Comparison of ENCODE assay signal across 15 cellular contexts in genomic region chr2:203763425-203764272, GRCh38. TPM values are rescaled to one million over a fixed set of nuclear protein-coding genes. Genes with fewer than 3 reads are reported as not detected.
A peak's percentile ranks its signal among the peaks of the same experiment; 100 is the strongest.
DNase-seq lines count a peak whose midpoint lies in the region; ATAC-seq and TF ChIP-seq lines count a peak whose summit lies in the region.
"Had no signal": no experiment of that assay in that cellular context is flagged by ENCODE, and none has a peak within 500 bp of the region (broad histone marks: within the 10 kb centered on the region; RNA-seq: fewer than 3 reads in every experiment).

No MANE protein-coding gene starts in this region.

- no peak overlapping the region for H3K4me3 Mint-ChIP-seq in activated CD8-positive, alpha-beta T cell treated with anti-CD3 and anti-CD28 coated beads, Interleukin-2, amount 10 ng/mL, durations not matched to agents 7 days and 5 days
- peak overlapping the region in 8 of 10 donors; percentile 15 to 72 (median 54) for H3K4me3 Mint-ChIP-seq in naive thymus-derived CD8-positive, alpha-beta T cell
- H3K4me3 Mint-ChIP-seq in progenitor cell of endocrine pancreas (ENCODE audit: low read depth) (no peak overlapping the region), Caco-2 (ENCODE audit: unreplicated experiment) (no peak overlapping the region)

- CTCF ChIA-PET in GM10248 (lab: Yijun Ruan, JAX) (interaction anchor here (0.8 to 1.4 kb wide), 6 partner anchors 11 to 52 kb away, joined by 3 to 4 read pairs (median 3); no protein-coding TSS in a partner anchor), Caco-2 (lab: Charles Lee) (no interaction called here)
- CTCF ChIA-PET in activated CD8-positive, alpha-beta T cell treated with anti-CD3 and anti-CD28 coated beads, Interleukin-2, amount 10 ng/mL, durations not matched to agents 7 days and 5 days (lab: Charles Lee), result interaction anchor here (0.8 to 2.7 kb wide), 7 partner anchors 13 to 52 kb away, joined by 4 to 10 read pairs (median 4); no protein-coding TSS in a partner anchor

- ATAC-seq in HG02623 (IDR thresholded peaks at IDR 0.05; ENCODE audit: unreplicated experiment), result peak; percentile 53
- peak; percentile 44 for ATAC-seq in activated CD8-positive, alpha-beta T cell treated with anti-CD3 and anti-CD28 coated beads, Interleukin-2, amount 10 ng/mL, durations not matched to agents 7 days and 5 days
- peak; percentile 73 to 89 for ATAC-seq in naive thymus-derived CD8-positive, alpha-beta T cell
- ATAC-seq: lower lobe of right lung had no signal

- BruUV-seq in Caco-2 (replicated peaks; lab: Mats Ljungman, UMichigan), result no TSS peak

- H3K27me3 Mint-ChIP-seq in activated CD8-positive, alpha-beta T cell treated with anti-CD3 and anti-CD28 coated beads, Interleukin-2, amount 10 ng/mL, durations not matched to agents 7 days and 5 days (ENCODE audit: low read depth), result no peaks in the 10 kb centered on the region
- no peaks in the 10 kb centered on the region for H3K27me3 Mint-ChIP-seq in naive thymus-derived CD8-positive, alpha-beta T cell
- H3K27me3 Mint-ChIP-seq in progenitor cell of endocrine pancreas, result no peaks in the 10 kb centered on the region
- no peaks in the 10 kb centered on the region for H3K27me3 Mint-ChIP-seq in Caco-2 (ENCODE audit: insufficient read depth, unreplicated experiment)

- TF ChIP-seq CTCF in GM10248 (IDR thresholded peaks at IDR 0.05; ENCODE audit: control extremely low read depth, extremely low read depth, low read depth, missing control alignments) (no peak), progenitor cell of endocrine pancreas (IDR thresholded peaks at IDR 0.05; ENCODE audit: unreplicated experiment) (no peak), Caco-2 (IDR thresholded peaks at IDR 0.05; ENCODE audit: insufficient read depth in 1 of 2, low read depth in 1 of 2, low read length in 1 of 2, severe bottlenecking in 1 of 2, unreplicated experiment in 1 of 2) (no peak)

- H3K27ac Mint-ChIP-seq in activated CD8-positive, alpha-beta T cell treated with anti-CD3 and anti-CD28 coated beads, Interleukin-2, amount 10 ng/mL, durations not matched to agents 7 days and 5 days, result no peak overlapping the region
- peak overlapping the region; percentile 61 to 98 (median 84) for H3K27ac Mint-ChIP-seq in naive thymus-derived CD8-positive, alpha-beta T cell
- H3K27ac Mint-ChIP-seq in progenitor cell of endocrine pancreas (no peak overlapping the region), Caco-2 (ENCODE audit: unreplicated experiment) (no peak overlapping the region)

- peaks cover 11% of the 10 kb centered on the region; the same call in 1 of the 2 replicates for H3K4me1 ChIP-seq in Caco-2
- H3K4me1 ChIP-seq: lower lobe of right lung had no signal

- no peak overlapping the region for H3K4me3 ChIP-seq in Caco-2 (ENCODE audit: low read depth, low read length)
- H3K4me3 ChIP-seq: hepatocyte, lower lobe of right lung, stomach had no signal

- peaks cover 36% of the 10 kb centered on the region for H3K36me3 Mint-ChIP-seq in activated CD8-positive, alpha-beta T cell treated with anti-CD3 and anti-CD28 coated beads, Interleukin-2, amount 10 ng/mL, durations not matched to agents 7 days and 5 days (ENCODE audit: low read depth)
- H3K36me3 Mint-ChIP-seq in naive thymus-derived CD8-positive, alpha-beta T cell, result peaks cover 0 to 34% (median under 1%) of the 10 kb centered on the region in 3 donors
- H3K36me3 Mint-ChIP-seq in progenitor cell of endocrine pancreas (ENCODE audit: insufficient read depth) (no peaks in the 10 kb centered on the region), Caco-2 (ENCODE audit: insufficient read depth, unreplicated experiment) (peaks cover 4% of the 10 kb centered on the region)

- H3K9me3 Mint-ChIP-seq in activated CD8-positive, alpha-beta T cell treated with anti-CD3 and anti-CD28 coated beads, Interleukin-2, amount 10 ng/mL, durations not matched to agents 7 days and 5 days (ENCODE audit: insufficient read depth), result peaks cover 14% of the 10 kb centered on the region
- peaks cover 0 to 7% (median 1%) of the 10 kb centered on the region in 9 donors for H3K9me3 Mint-ChIP-seq in naive thymus-derived CD8-positive, alpha-beta T cell
- H3K9me3 Mint-ChIP-seq in progenitor cell of endocrine pancreas (ENCODE audit: low read depth), result no peaks in the 10 kb centered on the region
- peaks cover 10% of the 10 kb centered on the region for H3K9me3 Mint-ChIP-seq in Caco-2 (ENCODE audit: unreplicated experiment)

- no peaks in the 10 kb centered on the region for H3K36me3 ChIP-seq in Caco-2 (ENCODE audit: control insufficient read depth, insufficient read depth, low read length)
- H3K36me3 ChIP-seq: lower lobe of right lung, stomach had no signal

- H3K4me1 Mint-ChIP-seq in activated CD8-positive, alpha-beta T cell treated with anti-CD3 and anti-CD28 coated beads, Interleukin-2, amount 10 ng/mL, durations not matched to agents 7 days and 5 days (ENCODE audit: low read depth), result peaks cover 27% of the 10 kb centered on the region
- peaks cover 23 to 85% (median 68%) of the 10 kb centered on the region in 4 donors for H3K4me1 Mint-ChIP-seq in naive thymus-derived CD8-positive, alpha-beta T cell
- H3K4me1 Mint-ChIP-seq in progenitor cell of endocrine pancreas (ENCODE audit: low read depth) (peaks cover 2% of the 10 kb centered on the region), Caco-2 (ENCODE audit: low read depth, unreplicated experiment) (peaks cover 13% of the 10 kb centered on the region)

- DNase-seq in GM10248 (ENCODE audit: extremely low spot score), result peak; percentile 26
- DNase-seq in activated CD8-positive, alpha-beta T cell treated with anti-CD3 and anti-CD28 coated beads, Interleukin-2, amount 10 ng/mL, durations not matched to agents 7 days and 5 days, result no peak
- DNase-seq in naive thymus-derived CD8-positive, alpha-beta T cell, result peak in 3 of 10 donors; percentile 20 to 30 (median 22)
- no peak for DNase-seq in AML-193 (lab: John Stamatoyannopoulos, UW)
- DNase-seq in progenitor cell of endocrine pancreas (ENCODE audit: low spot score, unreplicated experiment), result no peak
- DNase-seq in hepatic stellate cell (ENCODE audit: low spot score), result no peak
- DNase-seq in Caco-2, result no peak
- DNase-seq: C1 segment of cervical spinal cord, caudate nucleus, lower lobe of right lung, MM.1S, nucleus accumbens, stomach had no signal

- intact Hi-C loops in Caco-2 (cut with micrococcal nuclease; ENCODE audit: unreplicated experiment), result no loop called here

- H3K9me3 ChIP-seq in Caco-2, result peaks cover 7% of the 10 kb centered on the region
- H3K9me3 ChIP-seq: lower lobe of right lung, stomach had no signal

- POLR2A ChIA-PET in GM10248 (lab: Yijun Ruan, JAX), result no interaction called here
- POLR2A ChIA-PET in activated CD8-positive, alpha-beta T cell treated with anti-CD3 and anti-CD28 coated beads, Interleukin-2, amount 10 ng/mL, durations not matched to agents 7 days and 5 days (lab: Charles Lee), result interaction anchor here (1.4 kb wide), 1 partner anchor 21 kb away, joined by 4 read pairs; no protein-coding TSS in a partner anchor
- POLR2A ChIA-PET in naive thymus-derived CD8-positive, alpha-beta T cell (lab: Charles Lee), result interaction anchor here (0.7 to 4.7 kb wide), 4 partner anchors 11 to 23 kb away, joined by 3 to 16 read pairs (median 4); no protein-coding TSS in a partner anchor
- POLR2A ChIA-PET in Caco-2 (lab: Charles Lee), result no interaction called here

- no peaks in the 10 kb centered on the region for H3K27me3 ChIP-seq in Caco-2 (replicated peaks; ENCODE audit: control insufficient read depth, insufficient read depth, low read length)
- H3K27me3 ChIP-seq: hepatocyte, stomach had no signal

RNA-seq across cellular contexts. Expression of gene CD28, which starts 57.2 kb away (rescaled TPM):
- 10 to 100 TPM; 25.6 to 27.2 TPM for total RNA-seq in activated CD8-positive, alpha-beta T cell treated with anti-CD3 and anti-CD28 coated beads, Interleukin-2, amount 10 ng/mL, durations not matched to agents 7 days and 5 days
- 100 to 1,000 TPM; 128 to 133 TPM for total RNA-seq in naive thymus-derived CD8-positive, alpha-beta T cell
- polyA plus RNA-seq in naive thymus-derived CD8-positive, alpha-beta T cell, result 10 to 100 TPM; 15.8 to 32.0 (median 29.3) TPM
- total RNA-seq in progenitor cell of endocrine pancreas, result not detected in 2 replicates
- 0.30 and 0.84 TPM in 2 replicates for total RNA-seq in Caco-2 (2022)
- total RNA-seq: hepatocyte had no signal
- polyA plus RNA-seq: hepatocyte had no signal

Comparison
In these comparisons a context has a peak if more than half of its experiments do, and no peak if none do; other contexts are left out.
1. H3K27ac Mint-ChIP-seq: peak in naive thymus-derived CD8-positive, alpha-beta T cell (10 of 10); none in activated CD8-positive, alpha-beta T cell treated with anti-CD3 and anti-CD28 coated beads, Interleukin-2, amount 10 ng/mL, durations not matched to agents 7 days and 5 days (single experiment), progenitor cell of endocrine pancreas (single experiment) and Caco-2 (single experiment).
2. H3K4me3 Mint-ChIP-seq: peak in naive thymus-derived CD8-positive, alpha-beta T cell (8 of 10); none in activated CD8-positive, alpha-beta T cell treated with anti-CD3 and anti-CD28 coated beads, Interleukin-2, amount 10 ng/mL, durations not matched to agents 7 days and 5 days (single experiment), progenitor cell of endocrine pancreas (single experiment) and Caco-2 (single experiment).
3. RNA of gene CD28, which starts 57.2 kb away (total RNA-seq): 128 to 133 TPM in naive thymus-derived CD8-positive, alpha-beta T cell and 25.6 to 27.2 TPM in activated CD8-positive, alpha-beta T cell treated with anti-CD3 and anti-CD28 coated beads, Interleukin-2, amount 10 ng/mL, durations not matched to agents 7 days and 5 days; 0.30 to 0.84 TPM in Caco-2 and not detected in progenitor cell of endocrine pancreas; every median in the first group is over 10 times any median in the second.
4. POLR2A ChIA-PET loops: an anchor here in activated CD8-positive, alpha-beta T cell treated with anti-CD3 and anti-CD28 coated beads, Interleukin-2, amount 10 ng/mL, durations not matched to agents 7 days and 5 days (1.4 kb wide) and naive thymus-derived CD8-positive, alpha-beta T cell (0.7 to 4.7 kb wide); none called in GM10248 and Caco-2.
5. Peak in every context shown above with its lines, with median percentiles within 50 percentile points of each other: ATAC-seq.